ENCODE assay signal across 15 cellular contexts in the genomic region with DNA sequence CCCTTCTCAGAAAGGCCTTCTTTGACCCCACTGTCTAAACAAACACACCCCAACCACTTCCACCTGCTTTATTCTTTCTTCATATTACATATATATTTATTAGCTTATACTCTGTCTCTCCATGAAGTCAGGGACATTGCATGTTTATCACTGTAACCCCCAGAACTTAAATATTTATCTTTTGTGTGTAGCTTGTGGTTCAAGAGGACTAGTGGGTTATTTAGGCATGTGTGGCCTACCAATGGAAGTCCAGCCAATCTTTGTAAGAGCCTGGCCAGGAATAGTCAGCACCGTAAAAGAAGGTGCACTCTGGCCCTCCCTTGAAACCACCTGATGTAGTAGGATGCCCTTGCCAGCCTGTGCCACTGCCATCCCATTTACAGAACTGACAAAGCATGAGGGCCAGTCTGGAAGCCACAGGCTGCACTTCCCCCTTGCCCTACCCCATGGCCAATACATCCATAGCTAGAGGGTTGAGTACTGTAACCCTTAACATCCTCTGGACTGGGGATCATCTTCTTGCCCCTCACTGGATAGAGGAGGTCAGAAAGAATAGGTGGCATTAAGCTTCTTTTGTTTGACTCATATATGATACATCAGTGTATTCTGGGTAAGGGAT. TPM values are rescaled to one million over a fixed set of nuclear protein-coding genes. Genes with fewer than 3 reads are reported as not detected.
DNase-seq lines count a peak whose midpoint lies in the region; ATAC-seq, FAIRE-seq and TF ChIP-seq lines count a peak whose summit lies in the region.
"Had no signal": no experiment of that assay in that cellular context is flagged by ENCODE, and none has a peak within 500 bp of the region (broad histone marks: within the 10 kb centered on the region; RNA-seq: fewer than 3 reads in every experiment).

No MANE protein-coding gene starts in this region.

- CTCF ChIA-PET in HepG2 (lab: Yijun Ruan, JAX; ENCODE audit: low intra/inter-chr PET ratio, low total read pairs): no interaction called here

- 54% methylated on average over 1 of the region's 1 CpG for WGBS in HepG2 (ENCODE audit: low lambda C conversion rate)
- WGBS in right lobe of liver (ENCODE audit: insufficient coverage, low coverage, low lambda C conversion rate, missing lambda C conversion rate): 71% methylated on average over 1 of the region's 1 CpG

- DNase-seq in HepG2 (ENCODE audit: low spot score) (no peak), right lobe of liver (no peak), MV-4-11 (lab: John Stamatoyannopoulos, UW) (peak; percentile 54), fibroblast of lung (ENCODE audit: low read depth in 2 of 2) (peak; percentile 14 to 24), A172 (ENCODE audit: low spot score) (no peak)
- DNase-seq: amniotic stem cell, NCI-H1417 had no signal

- H3K79me2 ChIP-seq in HepG2 (ENCODE audit: insufficient read depth, low read length) (no peaks in the 10 kb centered on the region), fibroblast of lung (ENCODE audit: control insufficient read depth, insufficient read depth, low read length) (no peaks in the 10 kb centered on the region)

- in situ Hi-C loops in HepG2 (cut with HindIII; ENCODE audit: extremely low pct_ligation_motif_present, low pct_unique_long_range_greater_than_20kb): no loop called here

- TF ChIP-seq CTCF in HepG2 (CRISPR knock-in tag; IDR thresholded peaks at IDR 0.05): no peak
- no peak for TF ChIP-seq CTCF in right lobe of liver (IDR thresholded peaks at IDR 0.05)
- no peak for TF ChIP-seq CTCF in fibroblast of lung (conservative IDR thresholded peaks at IDR 0.05 in 1 of 2, IDR thresholded peaks at IDR 0.05 in 1 of 2; ENCODE audit: low read depth in 1 of 2, low read length in 2 of 2)

- H3K9ac ChIP-seq in HepG2 (ENCODE audit: insufficient read depth, low read depth, low read length): no peak overlapping the region
- no peak overlapping the region for H3K9ac ChIP-seq in fibroblast of lung (ENCODE audit: insufficient read depth, low read length)
- H3K9ac ChIP-seq in subcutaneous abdominal adipose tissue (ENCODE audit: low read length in 5 of 5): no peak overlapping the region

- H3K4me2 ChIP-seq in HepG2 (ENCODE audit: low read depth, low read length) (peak overlapping the region; percentile 46; the same call in 1 of the 2 replicates), fibroblast of lung (ENCODE audit: extremely low read depth, insufficient read depth, low read length) (no peak overlapping the region)

- TF ChIP-seq POLR2A in HepG2 (IDR thresholded peaks at IDR 0.05; ENCODE audit: insufficient read depth in 1 of 2, low read depth in 2 of 2, low read length in 2 of 2) (no peak), right lobe of liver (IDR thresholded peaks at IDR 0.05) (no peak)

- H4K20me1 ChIP-seq in HepG2 (ENCODE audit: insufficient read depth, low read length) (no peaks in the 10 kb centered on the region), fibroblast of lung (ENCODE audit: control insufficient read depth, extremely low read depth, insufficient read depth, low read length) (no peaks in the 10 kb centered on the region)

- no TSS peak for BruUV-seq in HepG2 (replicated peaks; lab: Mats Ljungman, UMichigan)

- TF ChIP-seq EP300 in HepG2 (IDR thresholded peaks at IDR 0.05; ENCODE audit: low read depth in 2 of 2, low read length in 2 of 2): no peak
- TF ChIP-seq EP300 in HepG2 (CRISPR knock-in tag; IDR thresholded peaks at IDR 0.05; ENCODE audit: borderline replicate concordance): no peak

- H2AFZ ChIP-seq in HepG2 (ENCODE audit: low read length): no peak overlapping the region
- H2AFZ ChIP-seq in fibroblast of lung (ENCODE audit: low read length): no peak overlapping the region

- H3K4me3 ChIP-seq in HepG2 (replicated peaks in 1 of 3; ENCODE audit: insufficient read depth in 1 of 3, low read depth in 2 of 3, low read length in 3 of 3): no peak overlapping the region
- no peak overlapping the region for H3K4me3 ChIP-seq in right lobe of liver
- no peak overlapping the region for H3K4me3 ChIP-seq in fibroblast of lung (replicated peaks in 1 of 4; ENCODE audit: control extremely low read depth in 1 of 4, insufficient read depth in 1 of 4, low read depth in 3 of 4, low read length in 4 of 4)
- no peak overlapping the region for H3K4me3 ChIP-seq in subcutaneous abdominal adipose tissue (ENCODE audit: low read depth in 1 of 5, low read length in 5 of 5)
- H3K4me3 ChIP-seq: GM23338, heart left ventricle, thoracic aorta had no signal

- no peak overlapping the region for H3K27ac ChIP-seq in HepG2 (ENCODE audit: extremely low read length, insufficient read depth, low read length)
- no peak overlapping the region for H3K27ac ChIP-seq in right lobe of liver
- H3K27ac ChIP-seq in fibroblast of lung (ENCODE audit: insufficient read depth, low read length): no peak overlapping the region
- peak overlapping the region; percentile 6 for H3K27ac ChIP-seq in subcutaneous abdominal adipose tissue (ENCODE audit: low read depth, low read length)
- H3K27ac ChIP-seq: thoracic aorta, VCaP had no signal

- POLR2A ChIA-PET in HepG2 (lab: Yijun Ruan, JAX): interaction anchor here (0.7 to 1.5 kb wide), 2 partner anchors 119 to 185 kb away, joined by 3 read pairs; partner anchors contain the start of gene NAB1

- H3K36me3 ChIP-seq in HepG2 (replicated peaks in 1 of 2; ENCODE audit: control insufficient read depth in 1 of 2, insufficient read depth in 2 of 2, low read length in 2 of 2) (no peaks in the 10 kb centered on the region), right lobe of liver (no peaks in the 10 kb centered on the region), fibroblast of lung (ENCODE audit: control insufficient read depth, insufficient read depth, low read length) (no peaks in the 10 kb centered on the region), subcutaneous abdominal adipose tissue (ENCODE audit: control insufficient read depth in 5 of 5, insufficient read depth in 5 of 5, low read length in 5 of 5) (no peaks in the 10 kb centered on the region)
- H3K36me3 ChIP-seq: thoracic aorta had no signal

- H3K27me3 ChIP-seq in HepG2 (ENCODE audit: control insufficient read depth in 1 of 2, insufficient read depth in 2 of 2, low read length in 2 of 2) (no peaks in the 10 kb centered on the region), right lobe of liver (no peaks in the 10 kb centered on the region), fibroblast of lung (ENCODE audit: control insufficient read depth, insufficient read depth, low read length) (no peaks in the 10 kb centered on the region), subcutaneous abdominal adipose tissue (ENCODE audit: control insufficient read depth in 5 of 5, insufficient read depth in 4 of 5, low read length in 5 of 5) (no peaks in the 10 kb centered on the region)
- H3K27me3 ChIP-seq: heart left ventricle had no signal

- TF ChIP-seq RAD21 in HepG2 (CRISPR knock-in tag; IDR thresholded peaks at IDR 0.05): no peak

- ATAC-seq in HepG2 (no peak), right lobe of liver (no peak), GM18502 (IDR thresholded peaks at IDR 0.05; ENCODE audit: poor library complexity, unreplicated experiment) (no peak), GM18498 (IDR thresholded peaks at IDR 0.05; ENCODE audit: unreplicated experiment) (no peak)
- ATAC-seq: GM23338, heart left ventricle had no signal

- intact Hi-C loops in HepG2 (cut with micrococcal nuclease; ENCODE audit: unreplicated experiment): loop anchor here (10.0 kb wide), 1 partner anchor 275 kb away; no protein-coding TSS in a partner anchor
- intact Hi-C loops in right lobe of liver (cut with DNase I): no loop called here

- FAIRE-seq in HepG2 (lab: Jason Lieb, UNC): no peak
- FAIRE-seq: GM19239 had no signal

- no peaks in the 10 kb centered on the region for H3K9me3 ChIP-seq in HepG2 (ENCODE audit: low read length)
- no peaks in the 10 kb centered on the region for H3K9me3 ChIP-seq in right lobe of liver
- no peaks in the 10 kb centered on the region for H3K9me3 ChIP-seq in fibroblast of lung (ENCODE audit: control insufficient read depth, insufficient read depth, low read depth, low read length)
- H3K9me3 ChIP-seq in subcutaneous abdominal adipose tissue (ENCODE audit: control insufficient read depth in 5 of 5, low read length in 5 of 5): no peaks in the 10 kb centered on the region
- H3K9me3 ChIP-seq: heart left ventricle, thoracic aorta had no signal

- H3K4me1 ChIP-seq in HepG2 (ENCODE audit: insufficient read depth, low read length) (peaks cover 58% of the 10 kb centered on the region), right lobe of liver (peaks cover 0 to 8% (median 2%) of the 10 kb centered on the region in 4 donors), fibroblast of lung (ENCODE audit: control insufficient read depth, extremely low read depth, insufficient read depth, low read length) (peaks cover 7% of the 10 kb centered on the region), subcutaneous abdominal adipose tissue (ENCODE audit: control insufficient read depth in 5 of 5, insufficient read depth in 5 of 5, low read length in 5 of 5) (peaks cover 0 to 59% (median 32%) of the 10 kb centered on the region in 5 donors)

RNA-seq across cellular contexts. Expression of gene NEMP2, which starts 4.9 kb away (rescaled TPM):
- 7.8 and 9.8 TPM in 2 replicates for total RNA-seq in HepG2 (2016; rRNA removed; fragmentation: Illumina TruSeq; extraction: Trizol)
- total RNA-seq in HepG2 (2016; cell fraction: cytosol; rRNA removed; fragmentation: Illumina TruSeq; extraction: Trizol; ENCODE audit: low read depth): 3.3 and 4.6 TPM in 2 replicates
- total RNA-seq in HepG2 (2016; cell fraction: insoluble cytoplasmic fraction; rRNA removed; fragmentation: Illumina TruSeq; extraction: Trizol): 8.3 and 9.0 TPM in 2 replicates
- 6.5 and 7.6 TPM in 2 replicates for total RNA-seq in HepG2 (2016; cell fraction: membrane; rRNA removed; fragmentation: Illumina TruSeq; extraction: Trizol)
- total RNA-seq in HepG2 (2016; cell fraction: nucleus; rRNA removed; fragmentation: Illumina TruSeq; extraction: Trizol): 9.1 and 11.4 TPM in 2 replicates
- 2.4 and 3.3 TPM in 2 replicates for polyA plus RNA-seq in HepG2 (2011; rRNA removed)
- polyA plus RNA-seq in HepG2 (2011; cell fraction: cytosol; rRNA removed): 1.9 and 4.3 TPM in 2 replicates
- polyA plus RNA-seq in HepG2 (2011; cell fraction: nucleus; rRNA removed): 1.3 and 2.1 TPM in 2 replicates
- polyA plus RNA-seq in HepG2 (2012): 4.0 and 10.3 TPM in 2 replicates
- 1.8 and 2.3 TPM in 2 replicates for polyA plus RNA-seq in HepG2 (2016; cell fraction: cytosol; fragmentation: Illumina TruSeq; extraction: Trizol; ENCODE audit: low read depth)
- polyA plus RNA-seq in HepG2 (2016; cell fraction: insoluble cytoplasmic fraction; fragmentation: Illumina TruSeq; extraction: Trizol; ENCODE audit: low read depth): 5.0 and 6.7 TPM in 2 replicates
- 3.9 and 4.2 TPM in 2 replicates for polyA plus RNA-seq in HepG2 (2016; cell fraction: membrane; fragmentation: Illumina TruSeq; extraction: Trizol; ENCODE audit: low read depth)
- polyA plus RNA-seq in HepG2 (2016; cell fraction: nucleus; fragmentation: Illumina TruSeq; extraction: Trizol; ENCODE audit: insufficient read depth, low read depth): 5.9 and 7.7 TPM in 2 replicates
- polyA minus RNA-seq in HepG2 (2011; rRNA and poly(A)+ RNA removed; ENCODE audit: low replicate concordance): 11.9 and 13.0 TPM in 2 replicates
- polyA minus RNA-seq in HepG2 (2011; cell fraction: cytosol; rRNA and poly(A)+ RNA removed): 4.2 and 8.0 TPM in 2 replicates
- polyA minus RNA-seq in HepG2 (2011; cell fraction: nucleus; rRNA and poly(A)+ RNA removed): 16.9 and 24.9 TPM in 2 replicates
- 1 to 10 TPM; 2.0 to 4.1 (median 2.7) TPM for total RNA-seq in right lobe of liver
- 6.3 and 6.4 TPM in 2 replicates for total RNA-seq in fibroblast of lung
- 5.5 and 6.0 TPM in 2 replicates for polyA plus RNA-seq in fibroblast of lung
- polyA plus RNA-seq in fibroblast of lung (2012): 3.2 and 3.5 TPM in 2 replicates
- polyA minus RNA-seq in fibroblast of lung (ENCODE audit: low replicate concordance): 0.63 and 1.5 TPM in 2 replicates
- total RNA-seq in A172 (2014; rRNA removed; shearing (Covaris generic)): 7.4 and 19.8 TPM in 2 replicates

Comparison
In these comparisons a context has a peak if more than half of its experiments do, and no peak if none do; other contexts are left out.
1. DNase-seq: peak in MV-4-11 (single experiment) and fibroblast of lung (2 of 2); none in HepG2 (single experiment), right lobe of liver (0 of 3) and A172 (single experiment).